ENCODE assay signal across 7 cellular contexts in the genomic region with DNA sequence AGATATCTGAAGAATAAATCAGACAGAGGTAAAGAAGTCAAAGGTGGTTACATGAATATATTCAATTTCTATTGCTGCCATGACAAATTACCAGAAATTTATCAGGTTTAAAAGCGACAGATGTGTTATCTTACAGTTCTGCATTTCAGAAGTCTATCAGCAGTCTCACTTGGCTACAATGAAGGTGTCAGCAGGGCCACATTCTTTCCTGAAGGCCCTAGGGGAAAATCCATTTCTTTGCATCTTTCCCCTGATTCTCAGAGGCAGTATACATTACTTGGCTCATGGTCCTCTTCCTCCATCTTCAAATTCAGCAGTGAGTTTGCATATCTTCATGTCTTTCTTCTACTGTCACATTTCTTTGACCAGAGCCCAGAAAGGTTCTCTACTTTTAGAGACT.
"Had no signal": no experiment of that assay in that cellular context is flagged by ENCODE, and none has a peak within 500 bp of the region (broad histone marks: within the 10 kb centered on the region; RNA-seq: fewer than 3 reads in every experiment).

No MANE protein-coding gene starts in this region.

- ATAC-seq: HepG2 had no signal

- H3K4me1 Mint-ChIP-seq: IgD-negative memory B cell had no signal

- H3K4me3 ChIP-seq: GM23248 had no signal

- H3K4me3 Mint-ChIP-seq: H9, IgD-negative memory B cell had no signal

- H3K27ac ChIP-seq: GM23248, HL-60 had no signal

- H3K9me3 Mint-ChIP-seq: H9 had no signal

- H3K9ac ChIP-seq: GM23248 had no signal

- DNase-seq: GM23248, H9, HCEC 1CT, KBM-7 had no signal

- H3K27me3 Mint-ChIP-seq: IgD-negative memory B cell had no signal

- H3K27ac Mint-ChIP-seq: H9, IgD-negative memory B cell had no signal

- H3K36me3 Mint-ChIP-seq: IgD-negative memory B cell had no signal
